11 cellular contexts compared by ENCODE assay signal in genomic region chr3:188283347-188283746, GRCh38.
DNase-seq lines count a peak whose midpoint lies in the region; ATAC-seq and TF ChIP-seq lines count a peak whose summit lies in the region.
"Had no signal": no experiment of that assay in that cellular context is flagged by ENCODE, and none has a peak within 500 bp of the region (broad histone marks: within the 10 kb centered on the region; RNA-seq: fewer than 3 reads in every experiment).

No MANE protein-coding gene starts in this region.

- in situ Hi-C loops in astrocyte of the cerebellum (cut with HindIII; ENCODE audit: low sequenced_read_pairs), result no loop called here

- TF ChIP-seq CTCF in astrocyte of the cerebellum (IDR thresholded peaks at IDR 0.05; ENCODE audit: low read depth, low read length, missing control alignments), result peak; percentile 7
- TF ChIP-seq CTCF in kidney epithelial cell (IDR thresholded peaks at IDR 0.05; ENCODE audit: insufficient read depth, low read length, poor library complexity, severe bottlenecking), result peak; percentile 20
- no peak for TF ChIP-seq CTCF in suprapubic skin (IDR thresholded peaks at IDR 0.05)

- ATAC-seq in HG02623 (IDR thresholded peaks at IDR 0.05; ENCODE audit: unreplicated experiment), result no peak
- ATAC-seq in HG03025 (IDR thresholded peaks at IDR 0.05; ENCODE audit: low FRiP score, unreplicated experiment), result no peak

- 71% methylated on average over 4 of the region's 4 CpGs for WGBS in suprapubic skin

- H3K27me3 ChIP-seq in kidney epithelial cell (ENCODE audit: control insufficient read depth, insufficient read depth, low read length), result no peaks in the 10 kb centered on the region
- H3K27me3 ChIP-seq in suprapubic skin, result no peaks in the 10 kb centered on the region
- H3K27me3 ChIP-seq: neutrophil had no signal

- H3K4me3 ChIP-seq in astrocyte of the cerebellum (ENCODE audit: low read depth, low read length) (no peak overlapping the region), kidney epithelial cell (ENCODE audit: low read depth, low read length) (no peak overlapping the region), suprapubic skin (no peak overlapping the region)

- H3K9me3 ChIP-seq in suprapubic skin, result no peaks in the 10 kb centered on the region
- H3K9me3 ChIP-seq: neutrophil had no signal

- DNase-seq in activated CD4-positive, alpha-beta T cell treated with anti-CD3 and anti-CD28 coated beads, Interleukin-2, amount 10 ng/mL, durations not matched to agents 24 days and 14 days, result no peak
- DNase-seq in activated CD4-positive, alpha-beta T cell treated with anti-CD3 and anti-CD28 coated beads, Interleukin-2, amount 10 ng/mL, durations not matched to agents 7 days and 5 days, result no peak
- DNase-seq in astrocyte of the cerebellum (ENCODE audit: low read depth) (no peak), kidney epithelial cell (ENCODE audit: low read depth) (no peak), suprapubic skin (ENCODE audit: low spot score in 2 of 2) (no peak), T1000 (lab: John Stamatoyannopoulos, UW) (no peak)
- DNase-seq: aorta, Karpas-422 had no signal

- H3K9me3 Mint-ChIP-seq in activated CD4-positive, alpha-beta T cell treated with anti-CD3 and anti-CD28 coated beads, Interleukin-2, amount 10 ng/mL, durations not matched to agents 24 days and 14 days, result no peaks in the 10 kb centered on the region
- H3K9me3 Mint-ChIP-seq in activated CD4-positive, alpha-beta T cell treated with anti-CD3 and anti-CD28 coated beads, Interleukin-2, amount 10 ng/mL, durations not matched to agents 7 days and 5 days, result no peaks in the 10 kb centered on the region

- H3K27ac Mint-ChIP-seq in activated CD4-positive, alpha-beta T cell treated with anti-CD3 and anti-CD28 coated beads, Interleukin-2, amount 10 ng/mL, durations not matched to agents 24 days and 14 days, result peak overlapping the region; percentile 34
- no peak overlapping the region for H3K27ac Mint-ChIP-seq in activated CD4-positive, alpha-beta T cell treated with anti-CD3 and anti-CD28 coated beads, Interleukin-2, amount 10 ng/mL, durations not matched to agents 7 days and 5 days

- CTCF ChIA-PET in activated CD4-positive, alpha-beta T cell treated with anti-CD3 and anti-CD28 coated beads, Interleukin-2, amount 10 ng/mL, durations not matched to agents 7 days and 5 days (lab: Charles Lee), result interaction anchor here (0.9 to 1.7 kb wide), 5 partner anchors 10 to 21 kb away, joined by 3 to 5 read pairs (median 3); no protein-coding TSS in a partner anchor

- no peak for TF ChIP-seq EP300 in suprapubic skin (IDR thresholded peaks at IDR 0.05)

- intact Hi-C loops in activated CD4-positive, alpha-beta T cell treated with anti-CD3 and anti-CD28 coated beads, Interleukin-2, amount 10 ng/mL, durations not matched to agents 24 days and 14 days (cut with micrococcal nuclease), result loop anchor here (2.0 to 10.0 kb wide), 3 partner anchors 19 to 401 kb away; partner anchors contain the start of gene LPP

- TF ChIP-seq POLR2A in suprapubic skin (IDR thresholded peaks at IDR 0.05), result no peak

- H3K36me3 ChIP-seq in kidney epithelial cell (ENCODE audit: control insufficient read depth, insufficient read depth, low read length) (peaks cover 1% of the 10 kb centered on the region), suprapubic skin (no peaks in the 10 kb centered on the region)
- H3K36me3 ChIP-seq: neutrophil had no signal

- H3K36me3 Mint-ChIP-seq in activated CD4-positive, alpha-beta T cell treated with anti-CD3 and anti-CD28 coated beads, Interleukin-2, amount 10 ng/mL, durations not matched to agents 24 days and 14 days (ENCODE audit: low read depth), result peaks cover 10% of the 10 kb centered on the region
- H3K36me3 Mint-ChIP-seq in activated CD4-positive, alpha-beta T cell treated with anti-CD3 and anti-CD28 coated beads, Interleukin-2, amount 10 ng/mL, durations not matched to agents 7 days and 5 days (ENCODE audit: low read depth), result peaks cover 10% of the 10 kb centered on the region

- H3K27me3 Mint-ChIP-seq in activated CD4-positive, alpha-beta T cell treated with anti-CD3 and anti-CD28 coated beads, Interleukin-2, amount 10 ng/mL, durations not matched to agents 24 days and 14 days, result no peaks in the 10 kb centered on the region
- no peaks in the 10 kb centered on the region for H3K27me3 Mint-ChIP-seq in activated CD4-positive, alpha-beta T cell treated with anti-CD3 and anti-CD28 coated beads, Interleukin-2, amount 10 ng/mL, durations not matched to agents 7 days and 5 days

- POLR2A ChIA-PET in activated CD4-positive, alpha-beta T cell treated with anti-CD3 and anti-CD28 coated beads, Interleukin-2, amount 10 ng/mL, durations not matched to agents 7 days and 5 days (lab: Charles Lee), result interaction anchor here (0.6 kb wide), 1 partner anchor 9 kb away, joined by 3 read pairs; no protein-coding TSS in a partner anchor

- H3K27ac ChIP-seq in suprapubic skin, result peak overlapping the region; percentile 36
- H3K27ac ChIP-seq: neutrophil had no signal

- no peak overlapping the region for H3K4me3 Mint-ChIP-seq in activated CD4-positive, alpha-beta T cell treated with anti-CD3 and anti-CD28 coated beads, Interleukin-2, amount 10 ng/mL, durations not matched to agents 24 days and 14 days
- no peak overlapping the region for H3K4me3 Mint-ChIP-seq in activated CD4-positive, alpha-beta T cell treated with anti-CD3 and anti-CD28 coated beads, Interleukin-2, amount 10 ng/mL, durations not matched to agents 7 days and 5 days

- peaks cover 56% of the 10 kb centered on the region for H3K4me1 ChIP-seq in suprapubic skin

- peaks cover 51% of the 10 kb centered on the region for H3K4me1 Mint-ChIP-seq in activated CD4-positive, alpha-beta T cell treated with anti-CD3 and anti-CD28 coated beads, Interleukin-2, amount 10 ng/mL, durations not matched to agents 24 days and 14 days
- peaks cover 38% of the 10 kb centered on the region for H3K4me1 Mint-ChIP-seq in activated CD4-positive, alpha-beta T cell treated with anti-CD3 and anti-CD28 coated beads, Interleukin-2, amount 10 ng/mL, durations not matched to agents 7 days and 5 days

Comparison
In these comparisons a context has a peak if more than half of its experiments do, and no peak if none do; other contexts are left out.
1. CTCF ChIP-seq: peak in astrocyte of the cerebellum (single experiment) and kidney epithelial cell (single experiment); none in suprapubic skin (0 of 2).